8 cellular contexts compared by ENCODE assay signal in genomic region chr1:212477014-212477679, GRCh38. TPM values are rescaled to one million over a fixed set of nuclear protein-coding genes. Genes with fewer than 3 reads are reported as not detected.
DNase-seq lines count a peak whose midpoint lies in the region; ATAC-seq and TF ChIP-seq lines count a peak whose summit lies in the region.

No MANE protein-coding gene starts in this region.

- TF ChIP-seq POLR2A in GM18505 (IDR thresholded peaks at IDR 0.05; ENCODE audit: borderline replicate concordance, extremely low read depth, insufficient read depth, insufficient read length), result no peak

- H3K27ac ChIP-seq in 22Rv1, result no peak overlapping the region

- ATAC-seq in GM18505 (IDR thresholded peaks at IDR 0.05; ENCODE audit: unreplicated experiment), result peak; percentile 95
- peak; percentile 82 for ATAC-seq in HG02938 (IDR thresholded peaks at IDR 0.05; ENCODE audit: unreplicated experiment)
- ATAC-seq in left ventricle myocardium superior, result peak; percentile 96
- peak; percentile 90 for ATAC-seq in sciatic nerve

- intact Hi-C loops in left ventricle myocardium superior (cut with micrococcal nuclease), result loop anchor here (5.0 to 10.0 kb wide), 2 partner anchors 305 to 792 kb away; no protein-coding TSS in a partner anchor
- intact Hi-C loops in sciatic nerve (cut with DNase I), result loop anchor here (5.0 kb wide), 1 partner anchor 135 kb away; no protein-coding TSS in a partner anchor

- peak; percentile 99 for TF ChIP-seq CTCF in 22Rv1 (IDR thresholded peaks at IDR 0.05)

- DNase-seq in NCI-H1930 (lab: John Stamatoyannopoulos, UW), result peak; percentile 48 to 84
- DNase-seq in T-helper 2 cell, result peak in 4 of 5 experiments; percentile 52 to 76 (median 60)
- DNase-seq in amygdala (lab: John Stamatoyannopoulos, UW), result peak in 55 of 56 donors; percentile 14 to 90 (median 70)
- DNase-seq in left ventricle myocardium superior, result peak; percentile 75
- peak; percentile 90 for DNase-seq in sciatic nerve (ENCODE audit: low spot score)

RNA-seq across cellular contexts. Expression of gene NENF, which starts 44.4 kb away (rescaled TPM):
- total RNA-seq in left ventricle myocardium superior (114 TPM), sciatic nerve (65.8 TPM)
